ENCODE assay signal across 23 cellular contexts in the genomic region with DNA sequence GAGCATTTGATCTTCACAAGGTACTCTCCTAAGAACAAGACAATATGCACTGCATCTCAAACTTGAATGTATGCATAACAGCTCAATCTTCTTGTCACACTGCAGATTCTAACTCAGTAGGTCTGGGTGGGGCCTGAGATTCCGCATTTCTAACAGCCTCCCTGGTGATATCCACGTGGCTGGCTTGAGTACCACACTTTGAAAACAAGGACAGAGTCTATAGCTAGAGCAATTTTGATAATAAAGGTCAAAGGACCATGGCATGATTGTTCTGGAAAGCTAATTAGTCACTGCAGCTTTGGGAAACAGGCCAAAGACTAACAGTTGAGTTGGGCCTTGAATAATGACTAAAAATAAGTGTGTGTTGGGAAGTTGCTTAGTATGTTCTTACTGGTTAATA.
"Had no signal": no experiment of that assay in that cellular context is flagged by ENCODE, and none has a peak within 500 bp of the region (broad histone marks: within the 10 kb centered on the region; RNA-seq: fewer than 3 reads in every experiment).

No MANE protein-coding gene starts in this region.

- H3K9me3 ChIP-seq: gastrocnemius medialis had no signal

- H3K4me3 ChIP-seq: coronary artery, dorsolateral prefrontal cortex, gastrocnemius medialis had no signal

- H3K27me3 ChIP-seq: brain microvascular endothelial cell, dorsolateral prefrontal cortex, gastrocnemius medialis had no signal

- DNase-seq: activated B cell treated with CpG ODN at 0.5 μM for 24 hours; activated CD4-positive, alpha-beta T cell treated with anti-CD3 and anti-CD28 coated beads for 48 hours; activated CD4-positive, alpha-beta T cell treated with anti-CD3 and anti-CD28 coated beads, Interleukin-2, amount 50 U/mL, for 1 hour; activated CD4-positive, alpha-beta T cell treated with anti-CD3 and anti-CD28 coated beads, Interleukin-2, amount 50 U/mL, for 48 hours; activated CD8-positive, alpha-beta memory T cell treated with anti-CD3 and anti-CD28 coated beads for 24 hours; activated CD8-positive, alpha-beta T cell treated with anti-CD3 and anti-CD28 coated beads for 36 hours; activated effector memory CD4-positive, alpha-beta T cell treated with Interleukin-2 at 50 U/mL for 16 hours; activated gamma-delta T cell treated with Interleukin-2 at 50 U/mL for 16 hours; activated naive CD4-positive, alpha-beta T cell treated with anti-CD3 and anti-CD28 coated beads, Interleukin-2, amount 50 U/mL, for 16 hours; activated naive CD4-positive, alpha-beta T cell treated with Interleukin-2 at 50 U/mL for 16 hours; activated T-cell treated with anti-CD3 and anti-CD28 coated beads, Interleukin-2, amount 50 U/mL, for 4 hours; amniotic stem cell; anterior cingulate cortex; brain microvascular endothelial cell; dorsolateral prefrontal cortex; effector memory CD4-positive, alpha-beta T cell; endodermal cell; foreskin fibroblast; gastrocnemius medialis; glutamatergic neuron; T-helper 2 cell had no signal

- H3K27ac ChIP-seq: brain microvascular endothelial cell, coronary artery, dorsolateral prefrontal cortex, gastrocnemius medialis, VCaP had no signal

- H3K4me1 ChIP-seq: gastrocnemius medialis had no signal

- H3K36me3 ChIP-seq: brain microvascular endothelial cell, gastrocnemius medialis had no signal
